ENCODE assay signal across 9 cellular contexts in the genomic region with DNA sequence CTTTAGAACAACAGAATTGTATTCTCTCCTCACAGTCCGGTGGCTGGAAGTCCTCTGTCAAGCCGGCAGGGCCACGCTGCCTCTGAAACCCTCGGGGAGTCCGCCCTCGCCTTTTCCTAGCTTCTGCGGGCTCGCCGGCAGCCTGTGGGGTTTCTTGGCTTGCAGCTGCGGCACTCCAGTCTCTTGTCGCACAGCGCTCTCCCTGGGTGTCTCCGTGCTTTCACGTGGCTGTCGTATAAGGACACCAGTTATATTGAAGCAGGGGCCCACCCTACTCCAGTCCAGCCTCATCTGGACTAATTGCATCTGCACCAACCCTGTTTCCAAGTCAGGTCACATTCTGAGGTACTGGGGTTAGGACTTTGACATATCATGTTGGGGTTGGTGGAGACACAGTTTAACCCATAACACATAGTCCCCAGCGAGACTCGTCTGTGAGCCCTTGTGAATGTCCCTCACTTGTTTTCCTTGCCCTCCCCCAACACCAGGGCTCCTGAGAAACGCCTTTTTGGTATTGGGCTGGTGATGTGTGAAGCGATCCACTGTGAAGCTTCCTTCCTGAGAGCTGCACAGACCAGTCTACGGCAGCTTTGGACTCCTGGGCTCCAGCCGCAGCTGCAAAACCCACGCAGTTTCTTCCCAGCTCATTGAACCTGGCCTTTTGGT. TPM values are rescaled to one million over a fixed set of nuclear protein-coding genes. Genes with fewer than 3 reads are reported as not detected.
DNase-seq lines count a peak whose midpoint lies in the region; ATAC-seq, FAIRE-seq and TF ChIP-seq lines count a peak whose summit lies in the region.
"Had no signal": no experiment of that assay in that cellular context is flagged by ENCODE, and none has a peak within 500 bp of the region (broad histone marks: within the 10 kb centered on the region; RNA-seq: fewer than 3 reads in every experiment).

No MANE protein-coding gene starts in this region.

- POLR2A ChIA-PET in MCF 10A (lab: Yijun Ruan, JAX), result interaction anchor here (0.9 to 6.3 kb wide), 2 partner anchors 19 to 67 kb away, joined by 3 to 196 read pairs; a partner anchor contains a TSS

- no peaks in the 10 kb centered on the region for H3K9me3 Mint-ChIP-seq in MCF 10A (ENCODE audit: unreplicated experiment)
- peaks cover 3% of the 10 kb centered on the region for H3K9me3 Mint-ChIP-seq in progenitor cell of endocrine pancreas (ENCODE audit: low read depth)

- TF ChIP-seq POLR2A in GM12891 (IDR thresholded peaks at IDR 0.05; ENCODE audit: low read depth, low read length), result peak; percentile 58

- H3K4me3 ChIP-seq in mucosa of stomach (ENCODE audit: low read length), result no peak overlapping the region

- DNase-seq in GM12891 (ENCODE audit: insufficient read length, low spot score) (no peak), Kasumi-1 (lab: John Stamatoyannopoulos, UW) (peak; percentile 65 to 74), MCF 10A (ENCODE audit: unreplicated experiment) (peak; percentile 23), DMS153 (lab: John Stamatoyannopoulos, UW) (no peak), omental fat pad (ENCODE audit: low spot score) (no peak), progenitor cell of endocrine pancreas (ENCODE audit: low spot score, unreplicated experiment) (no peak)

- peak overlapping the region; percentile 36 for H3K4me3 Mint-ChIP-seq in MCF 10A (ENCODE audit: unreplicated experiment)
- H3K4me3 Mint-ChIP-seq in progenitor cell of endocrine pancreas (ENCODE audit: low read depth), result no peak overlapping the region

- H3K9me3 ChIP-seq in mucosa of stomach (ENCODE audit: control insufficient read depth, low read length), result no peaks in the 10 kb centered on the region

- no peaks in the 10 kb centered on the region for H3K27me3 ChIP-seq in mucosa of stomach (ENCODE audit: control insufficient read depth, insufficient read depth, low read length)

- no TSS peak for BruUV-seq in MCF 10A (replicated peaks; lab: Mats Ljungman, UMichigan)

- peak overlapping the region; percentile 58 for H3K9ac ChIP-seq in mucosa of stomach (ENCODE audit: low read length)

- peaks cover 42% of the 10 kb centered on the region for H3K4me1 ChIP-seq in mucosa of stomach (ENCODE audit: control insufficient read depth, insufficient read depth, low read length)

- CTCF ChIA-PET in MCF 10A (lab: Yijun Ruan, JAX), result interaction anchor here (0.8 to 2.5 kb wide), 4 partner anchors 23 to 143 kb away, joined by 3 to 9 read pairs (median 4); a partner anchor contains a TSS

- H3K4me1 Mint-ChIP-seq in MCF 10A (ENCODE audit: insufficient read depth, unreplicated experiment) (peaks cover 53% of the 10 kb centered on the region), progenitor cell of endocrine pancreas (ENCODE audit: low read depth) (peaks cover 24% of the 10 kb centered on the region)

- no peak for FAIRE-seq in GM12891 (lab: Jason Lieb, UNC)

- ATAC-seq in GM21717 (IDR thresholded peaks at IDR 0.05; ENCODE audit: unreplicated experiment) (peak; percentile 27), omental fat pad (ENCODE audit: low FRiP score) (no peak)
- ATAC-seq: Panc1 had no signal

- no peaks in the 10 kb centered on the region for H3K36me3 ChIP-seq in mucosa of stomach (ENCODE audit: control insufficient read depth, insufficient read depth, low read length)

- TF ChIP-seq CTCF in MCF 10A (IDR thresholded peaks at IDR 0.05; ENCODE audit: unreplicated experiment) (no peak), omental fat pad (IDR thresholded peaks at IDR 0.05) (no peak), progenitor cell of endocrine pancreas (IDR thresholded peaks at IDR 0.05; ENCODE audit: unreplicated experiment) (no peak)

- H3K36me3 Mint-ChIP-seq in MCF 10A (ENCODE audit: insufficient read depth, unreplicated experiment), result peaks cover 7% of the 10 kb centered on the region
- H3K36me3 Mint-ChIP-seq in progenitor cell of endocrine pancreas (ENCODE audit: insufficient read depth), result peaks cover 2% of the 10 kb centered on the region

- no peaks in the 10 kb centered on the region for H3K27me3 Mint-ChIP-seq in MCF 10A (ENCODE audit: insufficient read depth, unreplicated experiment)
- H3K27me3 Mint-ChIP-seq in progenitor cell of endocrine pancreas, result peaks cover 5% of the 10 kb centered on the region

- intact Hi-C loops in MCF 10A (cut with micrococcal nuclease), result loop anchor here (5.0 kb wide), 1 partner anchor 83 kb away; no protein-coding TSS in a partner anchor

- H3K27ac Mint-ChIP-seq in MCF 10A (ENCODE audit: low read depth, unreplicated experiment), result peak overlapping the region; percentile 93
- H3K27ac Mint-ChIP-seq in progenitor cell of endocrine pancreas, result no peak overlapping the region

TF ChIP-seq in GM12891, 5 proteins besides CTCF, POLR2A, EP300 and RAD21:
- TF ChIP-seq PAX5 (IDR thresholded peaks at IDR 0.05; ENCODE audit: insufficient read depth, low read length, severe bottlenecking) (no peak), TAF1 (IDR thresholded peaks at IDR 0.05; ENCODE audit: low read depth, low read length) (peak; percentile 70; the same call in 1 of the 2 replicates), POLR2AphosphoS5 (IDR thresholded peaks at IDR 0.05; ENCODE audit: low read depth, low read length) (peak; percentile 66), POU2F2 (IDR thresholded peaks at IDR 0.05; ENCODE audit: low read depth, low read length) (no peak), SPI1 (IDR thresholded peaks at IDR 0.05; ENCODE audit: low read depth, low read length) (no peak)

RNA-seq across cellular contexts. Expression of a gene that starts 22.7 kb away (rescaled TPM):
- polyA plus RNA-seq in GM12891 (2012; ENCODE audit: low read depth, missing spikeins), result 50.3 TPM
- total RNA-seq in MCF 10A (2022), result 7.8 and 10.1 TPM in 2 replicates
- 10 to 100 TPM; 17.7 to 43.9 (median 24.8) TPM for total RNA-seq in omental fat pad
- total RNA-seq in progenitor cell of endocrine pancreas, result 18.1 and 18.9 TPM in 2 replicates

Comparison
In these comparisons a context has a peak if more than half of its experiments do, and no peak if none do; other contexts are left out.
1. DNase-seq: peak in Kasumi-1 (2 of 2) and MCF 10A (single experiment); none in GM12891 (single experiment), DMS153 (single experiment), omental fat pad (single experiment) and progenitor cell of endocrine pancreas (single experiment).